8 cellular contexts compared by ENCODE assay signal in the genomic region with DNA sequence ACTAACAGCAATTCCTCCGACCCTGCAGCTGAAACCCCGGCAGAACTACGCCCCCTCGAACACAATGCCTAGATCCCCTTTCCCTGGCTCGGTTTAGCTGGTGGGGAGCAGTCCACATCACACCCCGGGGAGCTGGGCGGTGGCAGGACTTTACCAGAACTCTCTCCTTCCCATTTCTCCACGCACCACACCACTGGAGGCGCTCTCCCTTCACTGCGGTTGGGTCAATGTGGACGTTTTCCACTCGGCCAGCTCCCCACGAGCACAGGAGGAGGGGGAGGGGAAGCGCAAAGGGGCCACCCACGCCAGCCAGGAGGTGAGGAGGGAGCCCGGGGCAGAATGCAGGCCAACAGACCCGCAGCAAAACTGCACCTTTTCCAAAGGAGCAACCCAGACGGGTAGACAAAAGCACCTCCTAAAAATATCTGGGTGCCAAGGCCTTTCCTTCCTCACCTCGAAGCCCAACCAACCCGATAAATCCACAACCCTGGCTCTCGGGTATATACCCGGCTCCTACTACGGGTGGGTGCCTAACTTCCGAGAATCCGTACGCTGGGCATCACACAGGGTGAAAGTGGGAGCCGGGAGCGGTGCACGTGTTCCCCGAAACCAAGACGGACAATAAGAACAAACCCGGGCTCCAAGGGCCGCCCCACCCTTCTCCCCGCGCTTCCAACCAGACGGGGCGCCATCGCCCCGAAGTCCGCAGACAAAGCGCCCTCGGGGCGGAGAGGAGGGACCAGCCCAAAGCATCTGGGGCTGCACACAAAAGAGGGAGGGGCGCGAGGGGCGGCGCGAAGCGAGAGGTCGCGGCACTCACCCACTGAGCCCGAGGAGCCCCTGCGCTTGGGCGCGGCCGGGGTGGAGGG. TPM values are rescaled to one million over a fixed set of nuclear protein-coding genes. Genes with fewer than 3 reads are reported as not detected.
DNase-seq lines count a peak whose midpoint lies in the region; ATAC-seq and TF ChIP-seq lines count a peak whose summit lies in the region.

No MANE protein-coding gene starts in this region.

- no peaks in the 10 kb centered on the region for H3K27me3 ChIP-seq in testis

- peaks cover 16% of the 10 kb centered on the region for H3K4me1 ChIP-seq in testis

- peaks cover 54% of the 10 kb centered on the region for H3K4me1 Mint-ChIP-seq in activated naive CD4-positive, alpha-beta T cell treated with anti-CD3 and anti-CD28 coated beads for 36 hours (ENCODE audit: low read depth)
- peaks cover 59% of the 10 kb centered on the region for H3K4me1 Mint-ChIP-seq in neural crest cell

- peak; percentile 14 for TF ChIP-seq POLR2A in testis (IDR thresholded peaks at IDR 0.05)

- CTCF ChIA-PET in activated naive CD4-positive, alpha-beta T cell treated with anti-CD3 and anti-CD28 coated beads for 36 hours (lab: Charles Lee) = interaction anchor here (0.6 to 1.7 kb wide), 16 partner anchors 8 to 470 kb away, joined by 3 to 17 read pairs (median 4); a partner anchor contains a TSS

- no peaks in the 10 kb centered on the region for H3K9me3 ChIP-seq in testis

- peak; percentile 9 for ATAC-seq in GM19324 (IDR thresholded peaks at IDR 0.05; ENCODE audit: low FRiP score, unreplicated experiment)

- intact Hi-C loops in activated naive CD4-positive, alpha-beta T cell treated with anti-CD3 and anti-CD28 coated beads for 36 hours (cut with micrococcal nuclease) = no loop called here
- intact Hi-C loops in testis (cut with DNase I; ENCODE audit: low total_unique reads) = loop anchor here (10.0 kb wide), 1 partner anchor 106 kb away; no protein-coding TSS in a partner anchor

- no peaks in the 10 kb centered on the region for H3K9me3 Mint-ChIP-seq in activated naive CD4-positive, alpha-beta T cell treated with anti-CD3 and anti-CD28 coated beads for 36 hours
- no peaks in the 10 kb centered on the region for H3K9me3 Mint-ChIP-seq in neural crest cell

- H3K36me3 Mint-ChIP-seq in activated naive CD4-positive, alpha-beta T cell treated with anti-CD3 and anti-CD28 coated beads for 36 hours (ENCODE audit: low read depth) = peaks cover 8% of the 10 kb centered on the region
- H3K36me3 Mint-ChIP-seq in neural crest cell (ENCODE audit: low read depth) = peaks cover 5% of the 10 kb centered on the region

- H3K4me3 Mint-ChIP-seq in activated naive CD4-positive, alpha-beta T cell treated with anti-CD3 and anti-CD28 coated beads for 36 hours = peak overlapping the region; percentile 97
- H3K4me3 Mint-ChIP-seq in neural crest cell = peak overlapping the region; percentile 98

- peak overlapping the region; percentile 99 for H3K27ac ChIP-seq in testis

- no peaks in the 10 kb centered on the region for H3K36me3 ChIP-seq in testis (ENCODE audit: low read depth, missing control alignments)

- peak overlapping the region; percentile 91 for H3K27ac Mint-ChIP-seq in activated naive CD4-positive, alpha-beta T cell treated with anti-CD3 and anti-CD28 coated beads for 36 hours
- H3K27ac Mint-ChIP-seq in neural crest cell (ENCODE audit: unreplicated experiment) = peak overlapping the region; percentile 95

- peak overlapping the region; percentile 88 to 97 for H3K4me3 ChIP-seq in testis

- peak; percentile 69 for TF ChIP-seq CTCF in neural crest cell (conservative IDR thresholded peaks at IDR 0.05)
- TF ChIP-seq CTCF in testis (IDR thresholded peaks at IDR 0.05) = peak; percentile 50 to 75 (median 58)

- DNase-seq in Ammon's horn (ENCODE audit: low spot score) = peak; percentile 96
- DNase-seq in M059J (ENCODE audit: low read depth) = peak; percentile 78
- DNase-seq in SIG-M5 treated with dmso at 0.1 percent for 504 hours (lab: John Stamatoyannopoulos, UW; ENCODE audit: unreplicated experiment) = peak; percentile 84
- peak; percentile 69 for DNase-seq in activated naive CD4-positive, alpha-beta T cell treated with anti-CD3 and anti-CD28 coated beads for 36 hours
- peak; percentile 75 for DNase-seq in foreskin melanocyte
- peak; percentile 62 for DNase-seq in neural crest cell (ENCODE audit: low read depth, low spot score)
- DNase-seq in testis = peak; percentile 94

- WGBS in testis, 2 donors = 0% methylated on average over 32 to 54 of the region's 56 CpGs

- H3K27me3 Mint-ChIP-seq in activated naive CD4-positive, alpha-beta T cell treated with anti-CD3 and anti-CD28 coated beads for 36 hours (ENCODE audit: low read depth) = no peaks in the 10 kb centered on the region
- peaks cover 3% of the 10 kb centered on the region for H3K27me3 Mint-ChIP-seq in neural crest cell (ENCODE audit: low read depth)

RNA-seq across cellular contexts. Expression of a gene that starts 1.1 kb away (rescaled TPM):
- total RNA-seq in M059J (2014; rRNA removed; shearing (Covaris generic)) = 198 and 249 TPM in 2 replicates
- 10 to 100 TPM; 76.4 to 76.7 TPM for total RNA-seq in activated naive CD4-positive, alpha-beta T cell treated with anti-CD3 and anti-CD28 coated beads for 36 hours
- total RNA-seq in neural crest cell (197 and 204 TPM in 2 replicates), testis (100 to 1,000 TPM; 107 to 112 TPM)
- 183 TPM for polyA plus RNA-seq in testis (ENCODE audit: insufficient read depth, low read depth, low replicate concordance)

Comparison
In these comparisons a context has a peak if more than half of its experiments do, and no peak if none do; other contexts are left out.
1. Peak in every context shown above with its lines: DNase-seq, ATAC-seq, H3K4me3 ChIP-seq and H3K27ac ChIP-seq.